In the genomic region with DNA sequence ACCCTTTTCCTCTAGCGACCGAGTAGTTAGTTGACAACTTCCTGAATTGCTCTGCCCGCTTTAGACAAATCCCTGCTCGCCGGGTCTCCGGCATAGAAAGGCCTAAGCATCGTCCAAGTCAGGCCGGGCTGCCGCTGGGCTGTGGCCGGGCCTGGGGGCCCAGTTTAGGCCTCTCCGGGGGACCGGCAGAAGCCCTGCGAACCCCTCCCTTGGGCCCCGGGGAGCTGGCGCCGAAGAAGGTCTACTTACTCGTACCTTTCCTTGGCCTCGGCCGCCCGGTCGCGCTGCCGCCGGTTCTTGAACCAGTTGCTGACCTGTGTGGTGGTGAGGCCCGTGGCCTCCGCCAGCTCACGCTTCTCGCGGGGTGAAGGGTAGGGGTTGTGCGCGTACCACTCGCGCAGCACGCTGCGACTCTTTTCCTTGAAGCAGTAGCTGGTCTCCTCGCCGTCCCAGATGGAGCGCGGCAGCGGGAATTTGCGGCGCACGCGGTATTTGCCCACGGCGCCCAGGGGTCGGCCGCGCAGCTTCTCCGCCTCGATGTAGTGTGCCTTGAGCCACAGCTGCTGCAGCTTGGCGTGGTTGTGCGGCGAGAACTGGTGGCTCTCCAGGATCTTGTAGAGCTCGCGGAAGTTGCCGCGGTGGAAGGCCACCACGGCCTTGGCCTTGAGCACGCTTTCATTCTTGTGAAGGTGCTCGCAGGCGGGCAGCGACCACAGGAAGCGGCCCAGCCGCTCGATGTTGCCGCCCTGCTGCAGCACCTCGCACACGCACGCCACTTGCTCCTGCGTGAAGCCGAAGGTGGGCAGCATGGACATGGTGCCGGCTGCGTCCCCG, we compare ENCODE assay signal across 9 cellular contexts. TPM values are rescaled to one million over a fixed set of nuclear protein-coding genes. Genes with fewer than 3 reads are reported as not detected.
DNase-seq lines count a peak whose midpoint lies in the region; ATAC-seq and TF ChIP-seq lines count a peak whose summit lies in the region.
"Had no signal": no experiment of that assay in that cellular context is flagged by ENCODE, and none has a peak within 500 bp of the region (broad histone marks: within the 10 kb centered on the region; RNA-seq: fewer than 3 reads in every experiment).

No MANE protein-coding gene starts in this region.

- in situ Hi-C loops in gastrocnemius medialis (cut with MboI; ENCODE audit: low sequenced_read_pairs in 4 of 4) = no loop called here

- H3K4me3 ChIP-seq in cardiac muscle cell = peak overlapping the region; percentile 4
- peak overlapping the region; percentile 64 to 85 (median 72) for H3K4me3 ChIP-seq in gastrocnemius medialis

- intact Hi-C loops in gastrocnemius medialis (cut with DNase I; ENCODE audit: low total_unique reads) = loop anchor here (2.0 to 5.0 kb wide), 5 partner anchors 162 to 814 kb away; a partner anchor contains a TSS

- ATAC-seq in gastrocnemius medialis = peak in 1 of 2 donors; percentile 7
- no peak for ATAC-seq in GM18873 (IDR thresholded peaks at IDR 0.05; ENCODE audit: low FRiP score, unreplicated experiment)
- ATAC-seq in GM21737 (IDR thresholded peaks at IDR 0.05; ENCODE audit: unreplicated experiment) = no peak

- H3K27ac ChIP-seq in VCaP = peak overlapping the region; percentile 78
- no peak overlapping the region for H3K27ac ChIP-seq in cardiac muscle cell
- peak overlapping the region; percentile 90 to 97 (median 90) for H3K27ac ChIP-seq in gastrocnemius medialis

- peaks cover 84% of the 10 kb centered on the region for H3K27me3 Mint-ChIP-seq in activated CD4-positive, alpha-beta T cell treated with anti-CD3 and anti-CD28 coated beads, Interleukin-2, amount 10 ng/mL, durations not matched to agents 7 days and 5 days

- peaks cover 7% of the 10 kb centered on the region for H3K4me1 ChIP-seq in cardiac muscle cell (ENCODE audit: low read depth)
- H3K4me1 ChIP-seq in gastrocnemius medialis = peaks cover 17 to 47% of the 10 kb centered on the region in 2 donors

- H3K9me3 ChIP-seq in cardiac muscle cell (ENCODE audit: low read depth) (no peaks in the 10 kb centered on the region), gastrocnemius medialis (no peaks in the 10 kb centered on the region)

- TF ChIP-seq CTCF in VCaP (conservative IDR thresholded peaks at IDR 0.05) = no peak
- no peak for TF ChIP-seq CTCF in cardiac muscle cell (IDR thresholded peaks at IDR 0.05; ENCODE audit: low read depth, low read length)
- TF ChIP-seq CTCF in gastrocnemius medialis (IDR thresholded peaks at IDR 0.05 in 4 of 5, conservative IDR thresholded peaks at IDR 0.05 in 1 of 5) = no peak

- H3K9me3 Mint-ChIP-seq in activated CD4-positive, alpha-beta T cell treated with anti-CD3 and anti-CD28 coated beads, Interleukin-2, amount 10 ng/mL, durations not matched to agents 7 days and 5 days = no peaks in the 10 kb centered on the region

- peak overlapping the region; percentile 27 for H3K4me3 Mint-ChIP-seq in activated CD4-positive, alpha-beta T cell treated with anti-CD3 and anti-CD28 coated beads, Interleukin-2, amount 10 ng/mL, durations not matched to agents 7 days and 5 days

- peaks cover 23% of the 10 kb centered on the region for H3K4me1 Mint-ChIP-seq in activated CD4-positive, alpha-beta T cell treated with anti-CD3 and anti-CD28 coated beads, Interleukin-2, amount 10 ng/mL, durations not matched to agents 7 days and 5 days

- TF ChIP-seq POLR2A in gastrocnemius medialis (IDR thresholded peaks at IDR 0.05) = no peak

- no peaks in the 10 kb centered on the region for H3K36me3 Mint-ChIP-seq in activated CD4-positive, alpha-beta T cell treated with anti-CD3 and anti-CD28 coated beads, Interleukin-2, amount 10 ng/mL, durations not matched to agents 7 days and 5 days (ENCODE audit: low read depth)

- peaks cover 92% of the 10 kb centered on the region for H3K27me3 ChIP-seq in cardiac muscle cell
- peaks cover 0 to 27% (median 0%) of the 10 kb centered on the region in 3 donors for H3K27me3 ChIP-seq in gastrocnemius medialis

- POLR2A ChIA-PET in activated CD4-positive, alpha-beta T cell treated with anti-CD3 and anti-CD28 coated beads, Interleukin-2, amount 10 ng/mL, durations not matched to agents 7 days and 5 days (lab: Charles Lee) = no interaction called here

- H3K36me3 ChIP-seq in cardiac muscle cell = no peaks in the 10 kb centered on the region
- peaks cover 0 to 7% of the 10 kb centered on the region in 2 donors for H3K36me3 ChIP-seq in gastrocnemius medialis

- CTCF ChIA-PET in activated CD4-positive, alpha-beta T cell treated with anti-CD3 and anti-CD28 coated beads, Interleukin-2, amount 10 ng/mL, durations not matched to agents 7 days and 5 days (lab: Charles Lee) = interaction anchor here (1.0 to 1.3 kb wide), 2 partner anchors 10 to 53 kb away, joined by 4 to 5 read pairs; no protein-coding TSS in a partner anchor

- no peak for DNase-seq in activated CD4-positive, alpha-beta T cell treated with anti-CD3 and anti-CD28 coated beads, Interleukin-2, amount 10 ng/mL, durations not matched to agents 7 days and 5 days
- DNase-seq in activated CD4-positive, alpha-beta T cell treated with anti-CD3 and anti-CD28 coated beads for 4 hours = no peak
- DNase-seq in cardiac muscle cell (ENCODE audit: low read depth in 1 of 2, low spot score in 1 of 2) (peak; percentile 20 to 31), gastrocnemius medialis (no peak), foreskin melanocyte (no peak)

- no peak overlapping the region for H3K27ac Mint-ChIP-seq in activated CD4-positive, alpha-beta T cell treated with anti-CD3 and anti-CD28 coated beads, Interleukin-2, amount 10 ng/mL, durations not matched to agents 7 days and 5 days

RNA-seq across cellular contexts. Expression of a gene that starts 0.7 kb away (rescaled TPM):
- not detected for total RNA-seq in activated CD4-positive, alpha-beta T cell treated with anti-CD3 and anti-CD28 coated beads, Interleukin-2, amount 10 ng/mL, durations not matched to agents 7 days and 5 days
- total RNA-seq in cardiac muscle cell (0.63 and 0.89 TPM in 2 replicates), gastrocnemius medialis (10 to 100 TPM; 28.9 to 65.5 (median 50.5) TPM)
- polyA plus RNA-seq in cardiac muscle cell = 0.78 and 1.0 TPM in 2 replicates
- total RNA-seq: activated CD8-positive, alpha-beta memory T cell treated with anti-CD3 and anti-CD28 coated beads for 36 hours had no signal

Comparison
In these comparisons a context has a peak if more than half of its experiments do, and no peak if none do; other contexts are left out.
1. DNase-seq: peak in cardiac muscle cell (2 of 2); none in activated CD4-positive, alpha-beta T cell treated with anti-CD3 and anti-CD28 coated beads, Interleukin-2, amount 10 ng/mL, durations not matched to agents 7 days and 5 days (single experiment), activated CD4-positive, alpha-beta T cell treated with anti-CD3 and anti-CD28 coated beads for 4 hours (0 of 2), gastrocnemius medialis (0 of 2) and foreskin melanocyte (single experiment).
2. RNA of a gene that starts 0.7 kb away (total RNA-seq): 28.9 to 65.5 TPM in gastrocnemius medialis; 0.63 to 0.89 TPM in cardiac muscle cell and not detected in activated CD4-positive, alpha-beta T cell treated with anti-CD3 and anti-CD28 coated beads, Interleukin-2, amount 10 ng/mL, durations not matched to agents 7 days and 5 days; every median in the first group is over 10 times any median in the second.